In genomic region chr12:54650409-54650808, GRCh38 we compare ENCODE assay signal across 21 cellular contexts. TPM values are rescaled to one million over a fixed set of nuclear protein-coding genes. Genes with fewer than 3 reads are reported as not detected.
"Had no signal": no experiment of that assay in that cellular context is flagged by ENCODE, and none has a peak within 500 bp of the region (broad histone marks: within the 10 kb centered on the region; RNA-seq: fewer than 3 reads in every experiment).

No MANE protein-coding gene starts in this region.

- H3K27ac Mint-ChIP-seq: activated naive CD4-positive, alpha-beta T cell treated with anti-CD3 and anti-CD28 coated beads, Interleukin-2, amount 50 U/mL, for 72 hours; brain; neural progenitor cell; stimulated activated naive CD8-positive, alpha-beta T cell treated with anti-CD3 and anti-CD28 coated beads, Interleukin-15, amount 100 ng/mL, for 72 hours; T-helper 17 cell had no signal

- H3K4me1 Mint-ChIP-seq: T-helper 17 cell had no signal

- ATAC-seq: esophagus mucosa; stimulated activated naive CD8-positive, alpha-beta T cell treated with anti-CD3 and anti-CD28 coated beads, Interleukin-15, amount 100 ng/mL, for 72 hours; T-helper 17 cell; upper lobe of right lung had no signal

- DNase-seq: activated effector memory CD4-positive, alpha-beta T cell treated with anti-CD3 and anti-CD28 coated beads, Interleukin-2, amount 50 U/mL, for 16 hours; activated T-cell treated with anti-CD3 and anti-CD28 coated beads, Interleukin-2, amount 50 U/mL, for 1 hour; amygdala; ovary; stimulated activated CD4-positive, alpha-beta T cell treated with anti-CD3 and anti-CD28 coated beads, Interleukin-15, amount 100 ng/mL, for 24 hours; stimulated activated CD4-positive, alpha-beta T cell treated with anti-CD3 and anti-CD28 coated beads, Interleukin-4, amount 100 ng/mL, for 4 hours; stimulated activated naive CD8-positive, alpha-beta T cell treated with anti-CD3 and anti-CD28 coated beads, Interleukin-15, amount 100 ng/mL, for 72 hours; T-helper 17 cell; testis; upper lobe of right lung had no signal

- H3K36me3 Mint-ChIP-seq: activated naive CD4-positive, alpha-beta T cell treated with anti-CD3 and anti-CD28 coated beads, Interleukin-2, amount 50 U/mL, for 72 hours; brain; neural progenitor cell had no signal

- H3K9ac ChIP-seq: neural progenitor cell had no signal

- H3K36me3 ChIP-seq: neural progenitor cell, ovary, upper lobe of right lung had no signal

- H3K9me3 Mint-ChIP-seq: activated naive CD4-positive, alpha-beta T cell treated with anti-CD3 and anti-CD28 coated beads, Interleukin-2, amount 50 U/mL, for 72 hours; brain; neural progenitor cell; stimulated activated naive CD8-positive, alpha-beta T cell treated with anti-CD3 and anti-CD28 coated beads, Interleukin-15, amount 100 ng/mL, for 72 hours had no signal

- H2AFZ ChIP-seq: neural progenitor cell had no signal

- H3K9me3 ChIP-seq: ovary, testis, upper lobe of right lung had no signal

- H3K4me1 ChIP-seq: testis, upper lobe of right lung had no signal

- H3K4me2 ChIP-seq: neural progenitor cell had no signal

- H3K4me3 ChIP-seq: neural progenitor cell, ovary, testis, upper lobe of right lung had no signal

- H3K27ac ChIP-seq: neural progenitor cell, ovary, testis, upper lobe of right lung had no signal

- H3K27me3 ChIP-seq: neural progenitor cell, ovary, testis had no signal

- H3K4me3 Mint-ChIP-seq: brain; neural progenitor cell; stimulated activated naive CD8-positive, alpha-beta T cell treated with anti-CD3 and anti-CD28 coated beads, Interleukin-15, amount 100 ng/mL, for 72 hours; T-helper 17 cell had no signal

- FAIRE-seq: islet of Langerhans, TTC549 had no signal

RNA-seq across cellular contexts. Expression of gene DCD, which starts 2.2 kb away (rescaled TPM):
- total RNA-seq: activated naive CD4-positive, alpha-beta T cell treated with anti-CD3 and anti-CD28 coated beads, Interleukin-2, amount 50 U/mL, for 72 hours; cerebellum; dermis microvascular lymphatic vessel endothelial cell; esophagus mucosa; liver; myocyte; ovary; skeletal muscle tissue; T-helper 17 cell; testis; upper lobe of right lung had no signal
- polyA plus RNA-seq: liver, ovary had no signal

RNA-seq across cellular contexts. Expression of gene LACRT, which starts 15.7 kb away (rescaled TPM):
- total RNA-seq: activated naive CD4-positive, alpha-beta T cell treated with anti-CD3 and anti-CD28 coated beads, Interleukin-2, amount 50 U/mL, for 72 hours; cerebellum; dermis microvascular lymphatic vessel endothelial cell; esophagus mucosa; liver; myocyte; ovary; skeletal muscle tissue; T-helper 17 cell; testis; upper lobe of right lung had no signal
- polyA plus RNA-seq: liver, ovary had no signal
